In the genomic region with DNA sequence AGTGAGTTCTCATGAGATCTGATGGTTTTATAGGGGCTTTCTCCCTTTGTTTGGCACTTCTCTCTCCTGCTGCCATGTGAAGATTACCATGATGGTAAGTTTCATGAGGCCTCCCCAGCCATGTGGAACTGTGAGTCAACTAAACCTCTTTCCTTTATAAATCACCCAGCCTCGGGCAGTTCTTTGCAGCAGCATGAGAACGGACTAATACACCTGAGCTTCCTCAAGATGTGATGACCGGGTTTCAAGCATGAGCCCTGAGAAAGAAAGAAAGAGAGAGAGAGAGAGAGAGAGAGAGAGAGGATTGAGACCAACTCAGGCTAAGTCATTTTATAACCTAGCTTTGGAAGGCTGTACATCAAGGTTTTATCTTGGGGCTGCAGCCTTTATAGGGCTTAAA, we compare ENCODE assay signal across 22 cellular contexts.
A peak's percentile ranks its signal among the peaks of the same experiment; 100 is the strongest.
DNase-seq lines count a peak whose midpoint lies in the region; ATAC-seq, FAIRE-seq and TF ChIP-seq lines count a peak whose summit lies in the region.
"Had no signal": no experiment of that assay in that cellular context is flagged by ENCODE, and none has a peak within 500 bp of the region (broad histone marks: within the 10 kb centered on the region; RNA-seq: fewer than 3 reads in every experiment).

No MANE protein-coding gene starts in this region.

- dilution Hi-C loops in mammary epithelial cell (cut with HindIII; ENCODE audit: low sequenced_read_pairs): no loop called here
- dilution Hi-C loops in keratinocyte (cut with MboI; ENCODE audit: extremely low pct_ligation_motif_present, low sequenced_read_pairs): no loop called here

- TF ChIP-seq CTCF in mammary epithelial cell (conservative IDR thresholded peaks at IDR 0.05 in 1 of 2, IDR thresholded peaks at IDR 0.05 in 1 of 2; ENCODE audit: extremely low read depth in 1 of 2, insufficient read depth in 1 of 2, low read depth in 1 of 2, low read length in 2 of 2) (no peak), breast epithelium (IDR thresholded peaks at IDR 0.05) (no peak), keratinocyte (optimal IDR thresholded peaks at IDR 0.05 in 1 of 3, IDR thresholded peaks at IDR 0.05 in 1 of 3, conservative IDR thresholded peaks at IDR 0.05 in 1 of 3; ENCODE audit: extremely low read depth in 1 of 3, insufficient read depth in 2 of 3, low read length in 3 of 3) (no peak)

- 91% methylated on average over 3 of the region's 3 CpGs for WGBS in mammary epithelial cell (ENCODE audit: low coverage, missing lambda C conversion rate)

- CTCF ChIA-PET in mammary epithelial cell (lab: Charles Lee; ENCODE audit: low non-redundant PET): no interaction called here

- H3K27me3 ChIP-seq in mammary epithelial cell (ENCODE audit: insufficient read depth, low read length) (no peaks in the 10 kb centered on the region), breast epithelium (peaks cover 0 to 4% of the 10 kb centered on the region in 2 donors), keratinocyte (ENCODE audit: control insufficient read depth, extremely low read depth, insufficient read depth, low read length) (no peaks in the 10 kb centered on the region)
- H3K27me3 ChIP-seq: BLaER1 had no signal

- H3K9ac ChIP-seq in mammary epithelial cell (ENCODE audit: insufficient read depth, low read length) (no peak overlapping the region), keratinocyte (ENCODE audit: control insufficient read depth, extremely low read depth, insufficient read depth, low read length) (no peak overlapping the region)
- H3K9ac ChIP-seq: BLaER1 had no signal

- H3K4me2 ChIP-seq in mammary epithelial cell (ENCODE audit: insufficient read depth, low read depth, low read length) (no peak overlapping the region), keratinocyte (ENCODE audit: control insufficient read depth, extremely low read depth, insufficient read depth, low read depth, low read length) (no peak overlapping the region)
- H3K4me2 ChIP-seq: BLaER1, GM23338 had no signal

- in situ Hi-C loops in mammary epithelial cell (cut with MboI; ENCODE audit: low sequenced_read_pairs in 2 of 2): no loop called here

- no peak overlapping the region for H3K27ac ChIP-seq in mammary epithelial cell (ENCODE audit: insufficient read depth, low read depth, low read length)
- no peak overlapping the region for H3K27ac ChIP-seq in breast epithelium
- H3K27ac ChIP-seq in epithelial cell of prostate: no peak overlapping the region
- H3K27ac ChIP-seq in keratinocyte (ENCODE audit: control insufficient read depth, insufficient read depth, low read length): no peak overlapping the region
- H3K27ac ChIP-seq: 22Rv1, BLaER1, C4-2B had no signal

- no peaks in the 10 kb centered on the region for H3K4me1 ChIP-seq in mammary epithelial cell (ENCODE audit: insufficient read depth, low read length)
- H3K4me1 ChIP-seq in breast epithelium: no peaks in the 10 kb centered on the region
- H3K4me1 ChIP-seq in keratinocyte (ENCODE audit: control insufficient read depth, extremely low read depth, insufficient read depth, low read length): no peaks in the 10 kb centered on the region
- H3K4me1 ChIP-seq: Caco-2 had no signal

- H3K9me3 ChIP-seq in mammary epithelial cell (replicated peaks; ENCODE audit: insufficient read depth, low read length) (no peaks in the 10 kb centered on the region), breast epithelium (no peaks in the 10 kb centered on the region), keratinocyte (ENCODE audit: control insufficient read depth, low read depth, low read length) (no peaks in the 10 kb centered on the region)
- H3K9me3 ChIP-seq: BLaER1, Caco-2 had no signal

- TF ChIP-seq POLR2A in breast epithelium (IDR thresholded peaks at IDR 0.05) (no peak), H54 (IDR thresholded peaks at IDR 0.05; ENCODE audit: low read depth, low read length) (no peak)

- H4K20me1 ChIP-seq in mammary epithelial cell (ENCODE audit: insufficient read depth, low read length) (no peaks in the 10 kb centered on the region), keratinocyte (ENCODE audit: control insufficient read depth, extremely low read depth, insufficient read depth, low read length) (no peaks in the 10 kb centered on the region)
- H4K20me1 ChIP-seq: BLaER1 had no signal

- intact Hi-C loops in mammary epithelial cell (cut with micrococcal nuclease) (no loop called here), breast epithelium (cut with DNase I; ENCODE audit: low total_unique reads) (no loop called here)

- H3K4me3 ChIP-seq in mammary epithelial cell (replicated peaks in 1 of 3; ENCODE audit: insufficient read depth in 1 of 3, low read depth in 2 of 3, low read length in 3 of 3) (no peak overlapping the region), breast epithelium (no peak overlapping the region), keratinocyte (ENCODE audit: control insufficient read depth in 2 of 3, extremely low read depth in 1 of 3, insufficient read depth in 2 of 3, low read depth in 1 of 3, low read length in 3 of 3) (no peak overlapping the region)
- H3K4me3 ChIP-seq: BLaER1, GM23338 had no signal

- FAIRE-seq in keratinocyte (lab: Jason Lieb, UNC) (peak; percentile 5), H54 (lab: Jason Lieb, UNC) (no peak)
- FAIRE-seq: A204.1, GM12891, GM18507 had no signal

- no peak for ATAC-seq in HG03139 (IDR thresholded peaks at IDR 0.05; ENCODE audit: unreplicated experiment)
- ATAC-seq: CD8-positive, alpha-beta T cell; GM23338 had no signal

- H3K36me3 ChIP-seq in mammary epithelial cell (ENCODE audit: insufficient read depth, low read length) (no peaks in the 10 kb centered on the region), breast epithelium (no peaks in the 10 kb centered on the region), keratinocyte (ENCODE audit: control insufficient read depth in 2 of 2, extremely low read depth in 1 of 2, insufficient read depth in 2 of 2, low read length in 2 of 2) (no peaks in the 10 kb centered on the region)
- H3K36me3 ChIP-seq: BLaER1 had no signal

- no TSS peak for BruUV-seq in mammary epithelial cell (replicated peaks; lab: Mats Ljungman, UMichigan)

- H3K9me1 ChIP-seq in keratinocyte (ENCODE audit: control insufficient read depth, extremely low read depth, insufficient read depth, low read length): no peaks in the 10 kb centered on the region

- DNase-seq in mammary epithelial cell: peak; percentile 63
- no peak for DNase-seq in breast epithelium (ENCODE audit: low spot score in 2 of 2)
- peak; percentile 75 for DNase-seq in epithelial cell of prostate (ENCODE audit: low read depth, low spot score)
- DNase-seq in keratinocyte (ENCODE audit: low read depth, low spot score): peak; percentile 21
- DNase-seq in H54 (ENCODE audit: insufficient read length, low spot score): no peak
- no peak for DNase-seq in NCI-H1694 treated with DMSO at 0.1 percent for 48 hours (lab: John Stamatoyannopoulos, UW)
- no peak for DNase-seq in NCI-H526 treated with DMSO at 0.1 percent for 48 hours (lab: John Stamatoyannopoulos, UW)
- DNase-seq: Caco-2; CD4-positive, CD25-positive, alpha-beta regulatory T cell; CD8-positive, alpha-beta T cell; DMS79; EL; GF-D8; HCEC 1CT had no signal

- no peak overlapping the region for H2AFZ ChIP-seq in mammary epithelial cell (ENCODE audit: low read depth, low read length)
- no peak overlapping the region for H2AFZ ChIP-seq in keratinocyte (ENCODE audit: control insufficient read depth, low read length)
- H2AFZ ChIP-seq: GM23338 had no signal

- no peaks in the 10 kb centered on the region for H3K79me2 ChIP-seq in mammary epithelial cell (ENCODE audit: insufficient read depth, low read length)
- H3K79me2 ChIP-seq in keratinocyte (ENCODE audit: control insufficient read depth, insufficient read depth, low read length): no peaks in the 10 kb centered on the region

Comparison
In these comparisons a context has a peak if more than half of its experiments do, and no peak if none do; other contexts are left out.
1. DNase-seq: peak in mammary epithelial cell (single experiment), epithelial cell of prostate (single experiment) and keratinocyte (single experiment); none in breast epithelium (0 of 2), H54 (single experiment), NCI-H1694 treated with DMSO at 0.1 percent for 48 hours (single experiment) and NCI-H526 treated with DMSO at 0.1 percent for 48 hours (single experiment).